In genomic region chr1:162625624-162626023, GRCh38 we compare ENCODE assay signal across 19 cellular contexts. TPM values are rescaled to one million over a fixed set of nuclear protein-coding genes. Genes with fewer than 3 reads are reported as not detected.
A peak's percentile ranks its signal among the peaks of the same experiment; 100 is the strongest.
DNase-seq lines count a peak whose midpoint lies in the region; ATAC-seq and TF ChIP-seq lines count a peak whose summit lies in the region.
"Had no signal": no experiment of that assay in that cellular context is flagged by ENCODE, and none has a peak within 500 bp of the region (broad histone marks: within the 10 kb centered on the region; RNA-seq: fewer than 3 reads in every experiment).

No MANE protein-coding gene starts in this region.

- H3K9me3 Mint-ChIP-seq in chondrocyte (ENCODE audit: low read depth) = no peaks in the 10 kb centered on the region
- no peaks in the 10 kb centered on the region for H3K9me3 Mint-ChIP-seq in type B pancreatic cell
- no peaks in the 10 kb centered on the region for H3K9me3 Mint-ChIP-seq in activated CD8-positive, alpha-beta T cell treated with anti-CD3 and anti-CD28 coated beads, Interleukin-2, amount 10 ng/mL, durations not matched to agents 7 days and 5 days (ENCODE audit: insufficient read depth)

- H3K27ac Mint-ChIP-seq in chondrocyte (ENCODE audit: unreplicated experiment) (peak overlapping the region; percentile 4), type B pancreatic cell (no peak overlapping the region)
- H3K27ac Mint-ChIP-seq in activated CD8-positive, alpha-beta T cell treated with anti-CD3 and anti-CD28 coated beads, Interleukin-2, amount 10 ng/mL, durations not matched to agents 7 days and 5 days = no peak overlapping the region
- H3K27ac Mint-ChIP-seq: B cell; CD4-positive, CD25-positive, alpha-beta regulatory T cell had no signal

- DNase-seq in GM23248 = no peak
- no peak for DNase-seq in chondrocyte (ENCODE audit: low spot score)
- DNase-seq in type B pancreatic cell (ENCODE audit: extremely low spot score, unreplicated experiment) = no peak
- no peak for DNase-seq in activated CD8-positive, alpha-beta T cell treated with anti-CD3 and anti-CD28 coated beads, Interleukin-2, amount 10 ng/mL, durations not matched to agents 7 days and 5 days
- DNase-seq in mesenteric fat pad (ENCODE audit: low spot score) = no peak
- DNase-seq in 8988T = no peak
- DNase-seq: CD4-positive, CD25-positive, alpha-beta regulatory T cell; EL; H7; KG1; NCI-H1048; NCI-H146; NCI-H2081; NCI-H774; SHP77 had no signal

- H3K9me2 ChIP-seq in GM23248 (ENCODE audit: insufficient read depth) = no peaks in the 10 kb centered on the region

- peaks cover 40% of the 10 kb centered on the region for H3F3A ChIP-seq in GM23248 (ENCODE audit: insufficient read depth)

- H3K9ac ChIP-seq in GM23248 (no peak overlapping the region), muscle layer of colon (ENCODE audit: low read length) (no peak overlapping the region), subcutaneous abdominal adipose tissue (ENCODE audit: low read length in 5 of 5) (peak overlapping the region in 1 of 5 donors; percentile 64)

- POLR2A ChIA-PET in activated CD8-positive, alpha-beta T cell treated with anti-CD3 and anti-CD28 coated beads, Interleukin-2, amount 10 ng/mL, durations not matched to agents 7 days and 5 days (lab: Charles Lee) = no interaction called here

- peaks cover 14% of the 10 kb centered on the region for H3K79me2 ChIP-seq in GM23248 (ENCODE audit: insufficient read depth)

- H3K36me3 Mint-ChIP-seq in chondrocyte (ENCODE audit: low read depth) = no peaks in the 10 kb centered on the region
- no peaks in the 10 kb centered on the region for H3K36me3 Mint-ChIP-seq in type B pancreatic cell
- H3K36me3 Mint-ChIP-seq in activated CD8-positive, alpha-beta T cell treated with anti-CD3 and anti-CD28 coated beads, Interleukin-2, amount 10 ng/mL, durations not matched to agents 7 days and 5 days (ENCODE audit: low read depth) = no peaks in the 10 kb centered on the region
- H3K36me3 Mint-ChIP-seq: CD4-positive, CD25-positive, alpha-beta regulatory T cell had no signal

- no peaks in the 10 kb centered on the region for H4K20me1 ChIP-seq in GM23248 (ENCODE audit: insufficient read depth)

- no peaks in the 10 kb centered on the region for H3K27me3 Mint-ChIP-seq in chondrocyte (ENCODE audit: low read depth)
- H3K27me3 Mint-ChIP-seq in type B pancreatic cell = peaks cover 3% of the 10 kb centered on the region
- H3K27me3 Mint-ChIP-seq in activated CD8-positive, alpha-beta T cell treated with anti-CD3 and anti-CD28 coated beads, Interleukin-2, amount 10 ng/mL, durations not matched to agents 7 days and 5 days (ENCODE audit: low read depth) = peaks cover 6% of the 10 kb centered on the region

- H3K4me3 ChIP-seq in GM23248 = no peak overlapping the region
- H3K4me3 ChIP-seq in muscle layer of colon (ENCODE audit: low read depth in 1 of 2, low read length in 2 of 2) = peak overlapping the region in 1 of 2 donors; percentile 2
- no peak overlapping the region for H3K4me3 ChIP-seq in subcutaneous abdominal adipose tissue (ENCODE audit: low read depth in 1 of 5, low read length in 5 of 5)

- no peak overlapping the region for H3K4me3 Mint-ChIP-seq in chondrocyte (ENCODE audit: unreplicated experiment)
- no peak overlapping the region for H3K4me3 Mint-ChIP-seq in type B pancreatic cell
- H3K4me3 Mint-ChIP-seq in activated CD8-positive, alpha-beta T cell treated with anti-CD3 and anti-CD28 coated beads, Interleukin-2, amount 10 ng/mL, durations not matched to agents 7 days and 5 days = no peak overlapping the region
- H3K4me3 Mint-ChIP-seq: B cell; CD4-positive, CD25-positive, alpha-beta regulatory T cell had no signal

- H3K4me2 ChIP-seq in GM23248 (ENCODE audit: unreplicated experiment) = no peak overlapping the region

- H2AFZ ChIP-seq in GM23248 = peak overlapping the region; percentile 77; the same call in 1 of the 2 replicates

- H3K9me3 ChIP-seq in GM23248 (ENCODE audit: low read depth) (no peaks in the 10 kb centered on the region), muscle layer of colon (ENCODE audit: low read length) (no peaks in the 10 kb centered on the region), subcutaneous abdominal adipose tissue (ENCODE audit: control insufficient read depth in 5 of 5, low read length in 5 of 5) (no peaks in the 10 kb centered on the region)

- in situ Hi-C loops in GM23248 (cut with MboI) = no loop called here

- H3K4me1 ChIP-seq in GM23248 (ENCODE audit: insufficient read depth) (peaks cover 44% of the 10 kb centered on the region), muscle layer of colon (ENCODE audit: insufficient read depth, low read length) (peaks cover 59% of the 10 kb centered on the region), subcutaneous abdominal adipose tissue (ENCODE audit: control insufficient read depth in 5 of 5, insufficient read depth in 5 of 5, low read length in 5 of 5) (peaks cover 1 to 35% (median 29%) of the 10 kb centered on the region in 5 donors)

- H3K27me3 ChIP-seq in GM23248 (replicated peaks; ENCODE audit: insufficient read depth) (no peaks in the 10 kb centered on the region), muscle layer of colon (ENCODE audit: control insufficient read depth in 1 of 2, insufficient read depth in 2 of 2, low read length in 2 of 2) (no peaks in the 10 kb centered on the region), subcutaneous abdominal adipose tissue (ENCODE audit: control insufficient read depth in 5 of 5, insufficient read depth in 4 of 5, low read length in 5 of 5) (no peaks in the 10 kb centered on the region)

- WGBS in GM23248 (ENCODE audit: low coverage in 1 of 2, low lambda C conversion rate in 2 of 2, missing lambda C conversion rate in 2 of 2), 2 experiments = 94 to 100% methylated on average over 2 of the region's 2 CpGs

- no peak for TF ChIP-seq CTCF in chondrocyte (IDR thresholded peaks at IDR 0.05)
- TF ChIP-seq CTCF in type B pancreatic cell (conservative IDR thresholded peaks at IDR 0.05) = no peak

- CTCF ChIA-PET in activated CD8-positive, alpha-beta T cell treated with anti-CD3 and anti-CD28 coated beads, Interleukin-2, amount 10 ng/mL, durations not matched to agents 7 days and 5 days (lab: Charles Lee) = interaction anchor here (1.9 kb wide), 1 partner anchor 12 kb away, joined by 13 read pairs; no protein-coding TSS in a partner anchor

- H3K4me1 Mint-ChIP-seq in chondrocyte (ENCODE audit: low read depth) (peaks cover 46% of the 10 kb centered on the region), type B pancreatic cell (ENCODE audit: unreplicated experiment) (peaks cover 37% of the 10 kb centered on the region)
- no peaks in the 10 kb centered on the region for H3K4me1 Mint-ChIP-seq in activated CD8-positive, alpha-beta T cell treated with anti-CD3 and anti-CD28 coated beads, Interleukin-2, amount 10 ng/mL, durations not matched to agents 7 days and 5 days (ENCODE audit: low read depth)
- H3K4me1 Mint-ChIP-seq: B cell; CD4-positive, CD25-positive, alpha-beta regulatory T cell had no signal

- ATAC-seq in activated CD8-positive, alpha-beta T cell treated with anti-CD3 and anti-CD28 coated beads, Interleukin-2, amount 10 ng/mL, durations not matched to agents 7 days and 5 days = no peak
- ATAC-seq: HepG2 had no signal

- no peaks in the 10 kb centered on the region for H3K36me3 ChIP-seq in GM23248 (ENCODE audit: low read depth)
- H3K36me3 ChIP-seq in muscle layer of colon (ENCODE audit: insufficient read depth, low read length) = no peaks in the 10 kb centered on the region
- H3K36me3 ChIP-seq in subcutaneous abdominal adipose tissue (ENCODE audit: control insufficient read depth in 5 of 5, insufficient read depth in 5 of 5, low read length in 5 of 5) = no peaks in the 10 kb centered on the region

- H3K27ac ChIP-seq in GM23248 = no peak overlapping the region
- peak overlapping the region; percentile 91 for H3K27ac ChIP-seq in muscle layer of colon (ENCODE audit: low read depth, low read length)
- H3K27ac ChIP-seq in subcutaneous abdominal adipose tissue (ENCODE audit: low read depth, low read length) = peak overlapping the region; percentile 87

RNA-seq across cellular contexts. Expression of gene DDR2, which starts 6.6 kb away (rescaled TPM):
- 194 and 196 TPM in 2 replicates for total RNA-seq in GM23248 (2014; rRNA removed; shearing (Covaris generic))
- polyA plus RNA-seq in GM23248 (2016; fragmentation: Nextera tagmentation; extraction: Ambion mirVana) = 94.7 and 96.1 TPM in 2 replicates
- total RNA-seq in chondrocyte (103 to 182 TPM (median 172 TPM) in 3 replicates), type B pancreatic cell (ENCODE audit: low replicate concordance) (1.8 and 54.4 TPM in 2 replicates), mesenteric fat pad (187 TPM)
- total RNA-seq in activated CD8-positive, alpha-beta T cell treated with anti-CD3 and anti-CD28 coated beads, Interleukin-2, amount 10 ng/mL, durations not matched to agents 7 days and 5 days = under 1 TPM; 0.08 TPM
- polyA plus RNA-seq: CD4-positive, CD25-positive, alpha-beta regulatory T cell had no signal
